Comparison of ENCODE assay signal across 3 cellular contexts in genomic region chr12:56297400-56297799, GRCh38.
TF ChIP-seq lines count a peak whose summit lies in the region.

No MANE protein-coding gene starts in this region.

TF ChIP-seq in SK-N-SH, 30 proteins besides CTCF, POLR2A, EP300 and RAD21:
- no peak for TF ChIP-seq SMC3 (IDR thresholded peaks at IDR 0.05; ENCODE audit: low read depth, low read length)
- TF ChIP-seq FOXM1 (IDR thresholded peaks at IDR 0.05; ENCODE audit: low read depth), result no peak
- TF ChIP-seq, protein P1, sequence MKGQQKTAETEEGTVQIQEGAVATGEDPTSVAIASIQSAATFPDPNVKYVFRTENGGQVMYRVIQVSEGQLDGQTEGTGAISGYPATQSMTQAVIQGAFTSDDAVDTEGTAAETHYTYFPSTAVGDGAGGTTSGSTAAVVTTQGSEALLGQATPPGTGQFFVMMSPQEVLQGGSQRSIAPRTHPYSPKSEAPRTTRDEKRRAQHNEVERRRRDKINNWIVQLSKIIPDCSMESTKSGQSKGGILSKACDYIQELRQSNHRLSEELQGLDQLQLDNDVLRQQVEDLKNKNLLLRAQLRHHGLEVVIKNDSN (IDR thresholded peaks at IDR 0.05; ENCODE audit: borderline replicate concordance, low read depth), result no peak
- TF ChIP-seq NRF1 (IDR thresholded peaks at IDR 0.05; ENCODE audit: low read depth, low read length), result no peak
- no peak for TF ChIP-seq FOXJ3 (CRISPR knock-in tag; IDR thresholded peaks at IDR 0.05)
- no peak for TF ChIP-seq FOSL2 (IDR thresholded peaks at IDR 0.05; ENCODE audit: borderline replicate concordance, low read depth)
- TF ChIP-seq NFIC (IDR thresholded peaks at IDR 0.05; ENCODE audit: borderline replicate concordance), result no peak
- TF ChIP-seq TAF1 (IDR thresholded peaks at IDR 0.05; ENCODE audit: borderline replicate concordance, low read depth, low read length), result no peak
- TF ChIP-seq, protein P2, sequence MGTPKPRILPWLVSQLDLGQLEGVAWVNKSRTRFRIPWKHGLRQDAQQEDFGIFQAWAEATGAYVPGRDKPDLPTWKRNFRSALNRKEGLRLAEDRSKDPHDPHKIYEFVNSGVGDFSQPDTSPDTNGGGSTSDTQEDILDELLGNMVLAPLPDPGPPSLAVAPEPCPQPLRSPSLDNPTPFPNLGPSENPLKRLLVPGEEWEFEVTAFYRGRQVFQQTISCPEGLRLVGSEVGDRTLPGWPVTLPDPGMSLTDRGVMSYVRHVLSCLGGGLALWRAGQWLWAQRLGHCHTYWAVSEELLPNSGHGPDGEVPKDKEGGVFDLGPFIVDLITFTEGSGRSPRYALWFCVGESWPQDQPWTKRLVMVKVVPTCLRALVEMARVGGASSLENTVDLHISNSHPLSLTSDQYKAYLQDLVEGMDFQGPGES (IDR thresholded peaks at IDR 0.05; ENCODE audit: low read depth, low read length), result no peak
- no peak for TF ChIP-seq USF2 (IDR thresholded peaks at IDR 0.05; ENCODE audit: borderline replicate concordance, low read depth, low read length)
- no peak for TF ChIP-seq CHD2 (IDR thresholded peaks at IDR 0.05; ENCODE audit: low read length, partially characterized antibody)

TF ChIP-seq in SK-N-SH treated with all-trans-retinoic acid at 6 μM for 48 hours, 23 proteins besides CTCF, POLR2A, EP300 and RAD21 (continues in another document):
- TF ChIP-seq SNAI2 (CRISPR knock-in tag; IDR thresholded peaks at IDR 0.05) (no peak), PPARA (CRISPR knock-in tag; IDR thresholded peaks at IDR 0.05; ENCODE audit: borderline replicate concordance) (no peak), ZFP3 (CRISPR knock-in tag; IDR thresholded peaks at IDR 0.05) (no peak), BACH2 (CRISPR knock-in tag; IDR thresholded peaks at IDR 0.05; ENCODE audit: borderline replicate concordance) (no peak), TOX (CRISPR knock-in tag; IDR thresholded peaks at IDR 0.05; ENCODE audit: borderline replicate concordance) (no peak), OSR1 (CRISPR knock-in tag; IDR thresholded peaks at IDR 0.05) (no peak), POU6F1 (CRISPR knock-in tag; IDR thresholded peaks at IDR 0.05; ENCODE audit: borderline replicate concordance, low read depth) (no peak), TSHZ2 (CRISPR knock-in tag; IDR thresholded peaks at IDR 0.05) (no peak), PATZ1 (CRISPR knock-in tag; IDR thresholded peaks at IDR 0.05; ENCODE audit: borderline replicate concordance) (no peak), ZNF70 (CRISPR knock-in tag; IDR thresholded peaks at IDR 0.05) (no peak), CSDC2 (CRISPR knock-in tag; IDR thresholded peaks at IDR 0.05) (no peak), GLIS3 (CRISPR knock-in tag; IDR thresholded peaks at IDR 0.05) (no peak), RARB (CRISPR knock-in tag; IDR thresholded peaks at IDR 0.05) (no peak), ZFP30 (CRISPR knock-in tag; IDR thresholded peaks at IDR 0.05) (no peak), ESRRG (CRISPR knock-in tag; IDR thresholded peaks at IDR 0.05) (no peak)
- TF ChIP-seq, protein P3, sequence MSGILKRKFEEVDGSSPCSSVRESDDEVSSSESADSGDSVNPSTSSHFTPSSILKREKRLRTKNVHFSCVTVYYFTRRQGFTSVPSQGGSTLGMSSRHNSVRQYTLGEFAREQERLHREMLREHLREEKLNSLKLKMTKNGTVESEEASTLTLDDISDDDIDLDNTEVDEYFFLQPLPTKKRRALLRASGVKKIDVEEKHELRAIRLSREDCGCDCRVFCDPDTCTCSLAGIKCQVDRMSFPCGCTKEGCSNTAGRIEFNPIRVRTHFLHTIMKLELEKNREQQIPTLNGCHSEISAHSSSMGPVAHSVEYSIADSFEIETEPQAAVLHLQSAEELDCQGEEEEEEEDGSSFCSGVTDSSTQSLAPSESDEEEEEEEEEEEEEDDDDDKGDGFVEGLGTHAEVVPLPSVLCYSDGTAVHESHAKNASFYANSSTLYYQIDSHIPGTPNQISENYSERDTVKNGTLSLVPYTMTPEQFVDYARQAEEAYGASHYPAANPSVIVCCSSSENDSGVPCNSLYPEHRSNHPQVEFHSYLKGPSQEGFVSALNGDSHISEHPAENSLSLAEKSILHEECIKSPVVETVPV (CRISPR knock-in tag; IDR thresholded peaks at IDR 0.05), result no peak

TF ChIP-seq in GM23338, 12 proteins besides CTCF, POLR2A, EP300 and RAD21:
- TF ChIP-seq, protein P4, sequence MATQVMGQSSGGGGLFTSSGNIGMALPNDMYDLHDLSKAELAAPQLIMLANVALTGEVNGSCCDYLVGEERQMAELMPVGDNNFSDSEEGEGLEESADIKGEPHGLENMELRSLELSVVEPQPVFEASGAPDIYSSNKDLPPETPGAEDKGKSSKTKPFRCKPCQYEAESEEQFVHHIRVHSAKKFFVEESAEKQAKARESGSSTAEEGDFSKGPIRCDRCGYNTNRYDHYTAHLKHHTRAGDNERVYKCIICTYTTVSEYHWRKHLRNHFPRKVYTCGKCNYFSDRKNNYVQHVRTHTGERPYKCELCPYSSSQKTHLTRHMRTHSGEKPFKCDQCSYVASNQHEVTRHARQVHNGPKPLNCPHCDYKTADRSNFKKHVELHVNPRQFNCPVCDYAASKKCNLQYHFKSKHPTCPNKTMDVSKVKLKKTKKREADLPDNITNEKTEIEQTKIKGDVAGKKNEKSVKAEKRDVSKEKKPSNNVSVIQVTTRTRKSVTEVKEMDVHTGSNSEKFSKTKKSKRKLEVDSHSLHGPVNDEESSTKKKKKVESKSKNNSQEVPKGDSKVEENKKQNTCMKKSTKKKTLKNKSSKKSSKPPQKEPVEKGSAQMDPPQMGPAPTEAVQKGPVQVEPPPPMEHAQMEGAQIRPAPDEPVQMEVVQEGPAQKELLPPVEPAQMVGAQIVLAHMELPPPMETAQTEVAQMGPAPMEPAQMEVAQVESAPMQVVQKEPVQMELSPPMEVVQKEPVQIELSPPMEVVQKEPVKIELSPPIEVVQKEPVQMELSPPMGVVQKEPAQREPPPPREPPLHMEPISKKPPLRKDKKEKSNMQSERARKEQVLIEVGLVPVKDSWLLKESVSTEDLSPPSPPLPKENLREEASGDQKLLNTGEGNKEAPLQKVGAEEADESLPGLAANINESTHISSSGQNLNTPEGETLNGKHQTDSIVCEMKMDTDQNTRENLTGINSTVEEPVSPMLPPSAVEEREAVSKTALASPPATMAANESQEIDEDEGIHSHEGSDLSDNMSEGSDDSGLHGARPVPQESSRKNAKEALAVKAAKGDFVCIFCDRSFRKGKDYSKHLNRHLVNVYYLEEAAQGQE (IDR thresholded peaks at IDR 0.05; ENCODE audit: unreplicated experiment), result no peak
- TF ChIP-seq, protein P5, sequence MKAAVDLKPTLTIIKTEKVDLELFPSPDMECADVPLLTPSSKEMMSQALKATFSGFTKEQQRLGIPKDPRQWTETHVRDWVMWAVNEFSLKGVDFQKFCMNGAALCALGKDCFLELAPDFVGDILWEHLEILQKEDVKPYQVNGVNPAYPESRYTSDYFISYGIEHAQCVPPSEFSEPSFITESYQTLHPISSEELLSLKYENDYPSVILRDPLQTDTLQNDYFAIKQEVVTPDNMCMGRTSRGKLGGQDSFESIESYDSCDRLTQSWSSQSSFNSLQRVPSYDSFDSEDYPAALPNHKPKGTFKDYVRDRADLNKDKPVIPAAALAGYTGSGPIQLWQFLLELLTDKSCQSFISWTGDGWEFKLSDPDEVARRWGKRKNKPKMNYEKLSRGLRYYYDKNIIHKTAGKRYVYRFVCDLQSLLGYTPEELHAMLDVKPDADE (IDR thresholded peaks at IDR 0.05), result no peak
- TF ChIP-seq NANOG (IDR thresholded peaks at IDR 0.05; ENCODE audit: borderline replicate concordance), result no peak
- no peak for TF ChIP-seq ZNF331 (CRISPR knock-in tag; IDR thresholded peaks at IDR 0.05; ENCODE audit: low read depth)
- TF ChIP-seq STAT1 (IDR thresholded peaks at IDR 0.05; ENCODE audit: unreplicated experiment), result no peak
- TF ChIP-seq EZH2phosphoT487 (IDR thresholded peaks at IDR 0.05; ENCODE audit: unreplicated experiment), result no peak
- no peak for TF ChIP-seq ZNF114 (CRISPR knock-in tag; IDR thresholded peaks at IDR 0.05)
- TF ChIP-seq POLR2AphosphoS5 (IDR thresholded peaks at IDR 0.05; ENCODE audit: low read depth), result no peak
- TF ChIP-seq CREB1 (CRISPR knock-in tag; IDR thresholded peaks at IDR 0.05; ENCODE audit: low read depth), result no peak
- no peak for TF ChIP-seq JUNB (IDR thresholded peaks at IDR 0.05; ENCODE audit: unreplicated experiment)
- no peak for TF ChIP-seq EZH2 (IDR thresholded peaks at IDR 0.05; ENCODE audit: low read depth, unreplicated experiment)
- no peak for TF ChIP-seq ZNF462 (CRISPR knock-in tag; IDR thresholded peaks at IDR 0.05)
